ENCODE assay signal across 22 cellular contexts in genomic region chr12:2633176-2633824, GRCh38.
"Had no signal": no experiment of that assay in that cellular context is flagged by ENCODE, and none has a peak within 500 bp of the region (broad histone marks: within the 10 kb centered on the region; RNA-seq: fewer than 3 reads in every experiment).

No MANE protein-coding gene starts in this region.

- H3K27ac Mint-ChIP-seq: activated CD4-positive, alpha-beta T cell treated with anti-CD3 and anti-CD28 coated beads, Interleukin-2, amount 10 ng/mL, durations not matched to agents 24 days and 14 days; activated CD8-positive, alpha-beta T cell treated with anti-CD3 and anti-CD28 coated beads for 36 hours; activated naive CD8-positive, alpha-beta T cell treated with anti-CD3 and anti-CD28 coated beads for 36 hours; activated T-helper 17 cell treated with anti-CD3 and anti-CD28 coated beads, Interleukin-2, amount 50 U/mL, for 72 hours; memory B cell; stimulated activated naive B cell treated with anti-CD40 and anti-IgM and Interleukin-4, amounts not matched to agents 10 μg/mL and 1 μg/mL and 100 μg/mL, for 72 hours had no signal

- H3K36me3 Mint-ChIP-seq: activated naive CD8-positive, alpha-beta T cell treated with anti-CD3 and anti-CD28 coated beads for 36 hours; memory B cell; stimulated activated naive B cell treated with anti-CD40 and anti-IgM and Interleukin-4, amounts not matched to agents 10 μg/mL and 1 μg/mL and 100 μg/mL, for 72 hours had no signal

- H3K36me3 ChIP-seq: colonic mucosa, pancreas, tibial nerve had no signal

- ATAC-seq: activated CD8-positive, alpha-beta T cell treated with anti-CD3 and anti-CD28 coated beads for 36 hours; activated T-helper 17 cell treated with anti-CD3 and anti-CD28 coated beads, Interleukin-2, amount 50 U/mL, for 72 hours; body of pancreas; foreskin keratinocyte; left ventricle myocardium superior; naive thymus-derived CD8-positive, alpha-beta T cell; pancreas; sciatic nerve; stimulated activated naive B cell treated with anti-CD40 and anti-IgM and Interleukin-4, amounts not matched to agents 10 μg/mL and 1 μg/mL and 100 μg/mL, for 72 hours had no signal

- H3K9me3 ChIP-seq: body of pancreas, colonic mucosa, pancreas, tibial nerve had no signal

- DNase-seq: activated CD4-positive, alpha-beta T cell treated with anti-CD3 and anti-CD28 coated beads, Interleukin-2, amount 10 ng/mL, durations not matched to agents 24 days and 14 days; activated CD8-positive, alpha-beta T cell treated with anti-CD3 and anti-CD28 coated beads for 36 hours; activated naive CD4-positive, alpha-beta T cell; activated naive CD8-positive, alpha-beta T cell treated with anti-CD3 and anti-CD28 coated beads for 36 hours; activated T-cell treated with anti-CD3 and anti-CD28 coated beads, Interleukin-2, amount 50 U/mL, for 1 hour; amniotic stem cell; body of pancreas; central memory CD4-positive, alpha-beta T cell; foreskin keratinocyte; glutamatergic neuron; left ventricle myocardium superior; naive thymus-derived CD8-positive, alpha-beta T cell; pancreas; stimulated activated naive B cell treated with anti-CD40 and anti-IgM and Interleukin-4, amounts not matched to agents 10 μg/mL and 1 μg/mL and 100 μg/mL, for 72 hours; substantia nigra; T1000 had no signal

- H3K4me3 ChIP-seq: body of pancreas, colonic mucosa, pancreas, tibial nerve had no signal

- FAIRE-seq: keratinocyte, pancreas had no signal

- H3K4me1 ChIP-seq: body of pancreas, colonic mucosa, foreskin keratinocyte, pancreas had no signal

- H3K27ac ChIP-seq: body of pancreas, colonic mucosa, foreskin keratinocyte, pancreas, tibial nerve had no signal

- H3K9me3 Mint-ChIP-seq: activated CD4-positive, alpha-beta T cell treated with anti-CD3 and anti-CD28 coated beads, Interleukin-2, amount 10 ng/mL, durations not matched to agents 24 days and 14 days; activated CD8-positive, alpha-beta T cell treated with anti-CD3 and anti-CD28 coated beads for 36 hours; activated naive CD8-positive, alpha-beta T cell treated with anti-CD3 and anti-CD28 coated beads for 36 hours; activated T-helper 17 cell treated with anti-CD3 and anti-CD28 coated beads, Interleukin-2, amount 50 U/mL, for 72 hours; naive thymus-derived CD8-positive, alpha-beta T cell; stimulated activated naive B cell treated with anti-CD40 and anti-IgM and Interleukin-4, amounts not matched to agents 10 μg/mL and 1 μg/mL and 100 μg/mL, for 72 hours had no signal

- H3K4me1 Mint-ChIP-seq: activated CD4-positive, alpha-beta T cell treated with anti-CD3 and anti-CD28 coated beads, Interleukin-2, amount 10 ng/mL, durations not matched to agents 24 days and 14 days; activated naive CD8-positive, alpha-beta T cell treated with anti-CD3 and anti-CD28 coated beads for 36 hours; activated T-helper 17 cell treated with anti-CD3 and anti-CD28 coated beads, Interleukin-2, amount 50 U/mL, for 72 hours; memory B cell; stimulated activated naive B cell treated with anti-CD40 and anti-IgM and Interleukin-4, amounts not matched to agents 10 μg/mL and 1 μg/mL and 100 μg/mL, for 72 hours had no signal

- H3K4me3 Mint-ChIP-seq: activated CD4-positive, alpha-beta T cell treated with anti-CD3 and anti-CD28 coated beads, Interleukin-2, amount 10 ng/mL, durations not matched to agents 24 days and 14 days; activated CD8-positive, alpha-beta T cell treated with anti-CD3 and anti-CD28 coated beads for 36 hours; activated naive CD8-positive, alpha-beta T cell treated with anti-CD3 and anti-CD28 coated beads for 36 hours; activated T-helper 17 cell treated with anti-CD3 and anti-CD28 coated beads, Interleukin-2, amount 50 U/mL, for 72 hours; memory B cell; naive thymus-derived CD8-positive, alpha-beta T cell; stimulated activated naive B cell treated with anti-CD40 and anti-IgM and Interleukin-4, amounts not matched to agents 10 μg/mL and 1 μg/mL and 100 μg/mL, for 72 hours had no signal

- H3K27me3 ChIP-seq: body of pancreas, colonic mucosa, foreskin keratinocyte, pancreas, tibial nerve had no signal
